In genomic region chr5:91006708-91007107, GRCh38 we compare ENCODE assay signal across 14 cellular contexts.
DNase-seq lines count a peak whose midpoint lies in the region; ATAC-seq, FAIRE-seq and TF ChIP-seq lines count a peak whose summit lies in the region.
"Had no signal": no experiment of that assay in that cellular context is flagged by ENCODE, and none has a peak within 500 bp of the region (broad histone marks: within the 10 kb centered on the region; RNA-seq: fewer than 3 reads in every experiment).

No MANE protein-coding gene starts in this region.

- H3K9ac ChIP-seq in H9 (ENCODE audit: extremely low read depth, insufficient read length, low read length): no peak overlapping the region

- H3K79me1 ChIP-seq in H9 (ENCODE audit: insufficient read depth, low read depth, low read length, poor library complexity, severe bottlenecking): no peaks in the 10 kb centered on the region

- no peak overlapping the region for H3K14ac ChIP-seq in H9 (ENCODE audit: insufficient read depth, low read length)

- no peaks in the 10 kb centered on the region for H3K27me3 Mint-ChIP-seq in H9 (ENCODE audit: low read depth)

- H3K23me2 ChIP-seq in H9 (ENCODE audit: insufficient read length, low read depth, low read length, poor library complexity, severe bottlenecking): no peaks in the 10 kb centered on the region

- H2BK120ac ChIP-seq in H9 (ENCODE audit: low read depth, low read length, poor library complexity, severe bottlenecking): no peak overlapping the region

- no peak overlapping the region for H4K5ac ChIP-seq in H9 (ENCODE audit: insufficient read length, low read depth, low read length)

- H3K56ac ChIP-seq in H9 (ENCODE audit: insufficient read length, low read depth, low read length): no peak overlapping the region

- no peak for TF ChIP-seq POLR2A in A549 (IDR thresholded peaks at IDR 0.05; ENCODE audit: low read length)

- H3K18ac ChIP-seq in H9 (ENCODE audit: insufficient read length, low read depth, low read length): no peak overlapping the region

- in situ Hi-C loops in KBM-7 (cut with MboI; ENCODE audit: low pct_unique_long_range_greater_than_20kb, low sequenced_read_pairs): no loop called here

- no peak for TF ChIP-seq RAD21 in A549 (conservative IDR thresholded peaks at IDR 0.05 in 1 of 2, IDR thresholded peaks at IDR 0.05 in 1 of 2)

- H3K23ac ChIP-seq in H9 (ENCODE audit: insufficient read length, low read depth, low read length): no peak overlapping the region

- H3K27ac Mint-ChIP-seq in H9: peak overlapping the region in 1 of 3 experiments; percentile 2; a peak in 1 of 7 replicates
- H3K27ac Mint-ChIP-seq: CD14-positive monocyte; CD8-positive, alpha-beta T cell had no signal

- no peak overlapping the region for H2AFZ ChIP-seq in H9 (ENCODE audit: low read length)

- H2BK5ac ChIP-seq in H9 (ENCODE audit: insufficient read length, low read length): no peak overlapping the region

- H3K36me3 Mint-ChIP-seq in H9 (ENCODE audit: insufficient read depth in 1 of 3, low read depth in 3 of 3): peaks cover 0 to under 1% (median 0%) of the 10 kb centered on the region in 3 experiments; a peak in 1 of 7 replicates
- H3K36me3 Mint-ChIP-seq: CD14-positive monocyte; CD8-positive, alpha-beta T cell had no signal

- no peaks in the 10 kb centered on the region for H3K9me3 ChIP-seq in A549
- no peaks in the 10 kb centered on the region for H3K9me3 ChIP-seq in H9 (ENCODE audit: control insufficient read depth, low read depth, low read length)

- WGBS in A549 (ENCODE audit: missing lambda C conversion rate): 96% methylated on average over 2 of the region's 2 CpGs
- no CpG with 5 or more reads among the region's 2 CpGs for WGBS in H9 (ENCODE audit: extremely low coverage, insufficient read length, low lambda C conversion rate)

- DNase-seq in A549 (ENCODE audit: low read depth in 1 of 2, low spot score in 1 of 2) (no peak), H9 (no peak), left lobe of liver (ENCODE audit: low spot score) (peak; percentile 62), myocyte (ENCODE audit: low read depth) (peak; percentile 72), NCI-H1092 (lab: John Stamatoyannopoulos, UW) (no peak), KBM-7 (no peak)
- DNase-seq: CD8-positive, alpha-beta T cell; COR-L47; DMS153; GF-D8; IMR-90 had no signal

- no peaks in the 10 kb centered on the region for H3K9me3 Mint-ChIP-seq in H9
- H3K9me3 Mint-ChIP-seq: CD8-positive, alpha-beta T cell had no signal

- no peak overlapping the region for H2BK20ac ChIP-seq in H9 (ENCODE audit: low read depth, low read length, poor library complexity, severe bottlenecking)

- ATAC-seq in A549 (no peak), left lobe of liver (peak; percentile 88), HG02642 (IDR thresholded peaks at IDR 0.05; ENCODE audit: poor library complexity, unreplicated experiment) (no peak)
- ATAC-seq: CD8-positive, alpha-beta T cell had no signal

- H3T11ph ChIP-seq in H9 (ENCODE audit: low read length): no peak overlapping the region

- no peaks in the 10 kb centered on the region for H3K27me3 ChIP-seq in H9 (ENCODE audit: insufficient read depth, low read length)

- no peak overlapping the region for H2BK15ac ChIP-seq in H9 (ENCODE audit: low read depth, low read length)

- H4K91ac ChIP-seq in H9 (ENCODE audit: insufficient read length, low read depth, low read length): no peak overlapping the region

- peak overlapping the region; percentile 49 to 53; a peak in 4 of 6 replicates for H3K27ac ChIP-seq in A549
- no peak overlapping the region for H3K27ac ChIP-seq in H9 (ENCODE audit: insufficient read length, low read depth, low read length)

- TF ChIP-seq CTCF in A549 (IDR thresholded peaks at IDR 0.05): no peak
- no peak for TF ChIP-seq CTCF in H9 (conservative IDR thresholded peaks at IDR 0.05)

- no peak overlapping the region for H4K8ac ChIP-seq in H9 (replicated peaks; ENCODE audit: insufficient read length, low read depth, low read length)

- H3K4me1 Mint-ChIP-seq in H9: no peaks in the 10 kb centered on the region
- H3K4me1 Mint-ChIP-seq: CD14-positive monocyte had no signal

- H3K4me3 Mint-ChIP-seq in H9: no peak overlapping the region
- H3K4me3 Mint-ChIP-seq: CD14-positive monocyte; CD8-positive, alpha-beta T cell had no signal

- CTCF ChIA-PET in A549 (lab: Yijun Ruan, JAX): interaction anchor here (0.6 kb wide), 1 partner anchor 20 kb away, joined by 3 read pairs; no protein-coding TSS in a partner anchor

- H3K4me3 ChIP-seq in A549: no peak overlapping the region

- no peaks in the 10 kb centered on the region for H3K79me2 ChIP-seq in H9 (ENCODE audit: insufficient read depth, low read length)

- POLR2A ChIA-PET in A549 (lab: Yijun Ruan, JAX): no interaction called here

- no peak overlapping the region for H3K4ac ChIP-seq in H9 (ENCODE audit: low read depth, low read length)

- H2BK12ac ChIP-seq in H9 (ENCODE audit: insufficient read length, low read depth, low read length): peak overlapping the region; percentile 22

- TF ChIP-seq EP300 in A549 (IDR thresholded peaks at IDR 0.05): no peak

- H3K4me2 ChIP-seq in A549 (no peak overlapping the region), H9 (ENCODE audit: insufficient read depth, insufficient read length, low read length) (no peak overlapping the region)

- no peaks in the 10 kb centered on the region for H4K20me1 ChIP-seq in H9 (ENCODE audit: control insufficient read depth, insufficient read depth, insufficient read length)

- no peak overlapping the region for H2AK5ac ChIP-seq in H9 (ENCODE audit: insufficient read length, low read length)

- peaks cover 26% of the 10 kb centered on the region for H3K4me1 ChIP-seq in A549
- H3K4me1 ChIP-seq in H9 (ENCODE audit: insufficient read depth, low read length): no peaks in the 10 kb centered on the region

- FAIRE-seq in A549 (lab: Jason Lieb, UNC): no peak
- FAIRE-seq: D721Med had no signal

TF ChIP-seq in A549, 52 proteins besides CTCF, POLR2A, EP300 and RAD21:
- no peak for TF ChIP-seq SREBF2 (IDR thresholded peaks at IDR 0.05)
- TF ChIP-seq MAZ (IDR thresholded peaks at IDR 0.05; ENCODE audit: borderline replicate concordance, low read depth, low read length): no peak
- no peak for TF ChIP-seq NPAS2 (CRISPR knock-in tag; IDR thresholded peaks at IDR 0.05; ENCODE audit: borderline replicate concordance)
- TF ChIP-seq SMC3 (IDR thresholded peaks at IDR 0.05): no peak
- TF ChIP-seq FOSL2 (IDR thresholded peaks at IDR 0.05): no peak
- TF ChIP-seq FOSL2 (CRISPR knock-in tag; IDR thresholded peaks at IDR 0.05): no peak
- TF ChIP-seq POLR2AphosphoS2 (conservative IDR thresholded peaks at IDR 0.05; ENCODE audit: low read length): no peak
- TF ChIP-seq EHMT2 (IDR thresholded peaks at IDR 0.05; ENCODE audit: low read depth): no peak
- no peak for TF ChIP-seq TFCP2L1 (CRISPR knock-in tag; IDR thresholded peaks at IDR 0.05)
- TF ChIP-seq NFE2L2 (conservative IDR thresholded peaks at IDR 0.05; ENCODE audit: low read length): no peak
- TF ChIP-seq ZNF302 (CRISPR knock-in tag; IDR thresholded peaks at IDR 0.05): no peak
- TF ChIP-seq HOXB5 (CRISPR knock-in tag; IDR thresholded peaks at IDR 0.05): no peak
- no peak for TF ChIP-seq HES2 (IDR thresholded peaks at IDR 0.05)
- no peak for TF ChIP-seq RFX5 (IDR thresholded peaks at IDR 0.05)

Comparison
In these comparisons a context has a peak if more than half of its experiments do, and no peak if none do; other contexts are left out.
1. DNase-seq: peak in left lobe of liver (single experiment) and myocyte (single experiment); none in A549 (0 of 2), H9 (single experiment), NCI-H1092 (single experiment) and KBM-7 (single experiment).